8 cellular contexts compared by ENCODE assay signal in genomic region chr12:112937741-112938719, GRCh38. TPM values are rescaled to one million over a fixed set of nuclear protein-coding genes. Genes with fewer than 3 reads are reported as not detected.
DNase-seq lines count a peak whose midpoint lies in the region; ATAC-seq and TF ChIP-seq lines count a peak whose summit lies in the region.

Gene OAS3 (plus strand): TSS chr12:112938474. CDS start chr12:112938531, 57 bp downstream.

- no peaks in the 10 kb centered on the region for H3K36me3 Mint-ChIP-seq in activated T-helper 17 cell treated with anti-CD3 and anti-CD28 coated beads, Interleukin-2, amount 50 U/mL, for 72 hours (ENCODE audit: low read depth)
- no peaks in the 10 kb centered on the region for H3K36me3 Mint-ChIP-seq in natural killer cell treated with Interleukin-12 subunit alpha and Interleukin-12 subunit beta and Interleukin-15 and Interleukin-18, amount 100 ng/mL, for 72 hours

- H3K9me2 ChIP-seq in PC-9 (ENCODE audit: insufficient read depth), result no peaks in the 10 kb centered on the region

- H3K4me3 Mint-ChIP-seq in activated T-helper 17 cell treated with anti-CD3 and anti-CD28 coated beads, Interleukin-2, amount 50 U/mL, for 72 hours, result peak within 1 kb of the TSS; percentile 87
- peak within 1 kb of the TSS; percentile 83 for H3K4me3 Mint-ChIP-seq in natural killer cell treated with Interleukin-12 subunit alpha and Interleukin-12 subunit beta and Interleukin-15 and Interleukin-18, amount 100 ng/mL, for 72 hours

- peak within 1 kb of the TSS; percentile 85 for H3K27ac Mint-ChIP-seq in activated T-helper 17 cell treated with anti-CD3 and anti-CD28 coated beads, Interleukin-2, amount 50 U/mL, for 72 hours
- H3K27ac Mint-ChIP-seq in natural killer cell treated with Interleukin-12 subunit alpha and Interleukin-12 subunit beta and Interleukin-15 and Interleukin-18, amount 100 ng/mL, for 72 hours, result peak within 1 kb of the TSS; percentile 70 to 83

- no peaks in the 10 kb centered on the region for H4K20me1 ChIP-seq in PC-9 (ENCODE audit: insufficient read depth)

- H3K4me1 ChIP-seq in ES-I3 (ENCODE audit: insufficient read depth, low read length) (no peaks in the 10 kb centered on the region), PC-9 (replicated peaks; ENCODE audit: insufficient read depth) (peaks cover 29% of the 10 kb centered on the region)

- peak within 1 kb of the TSS; percentile 96 for H2AFZ ChIP-seq in PC-9

- DNase-seq in PC-9 (peak; percentile 50 to 68), fibroblast of pulmonary artery (ENCODE audit: low read depth) (peak; percentile 49)
- DNase-seq in natural killer cell treated with Interleukin-12 subunit alpha and Interleukin-12 subunit beta and Interleukin-15 and Interleukin-18, amount 100 ng/mL, for 72 hours (ENCODE audit: low spot score), result peak; percentile 84
- DNase-seq in stimulated activated naive CD4-positive, alpha-beta T cell treated with Interleukin-2 at 50 U/mL for 16 hours (lab: John Stamatoyannopoulos, UW), result peak; percentile 61

- peak within 1 kb of the TSS; percentile 64; the same call in 1 of the 2 replicates for H3K9ac ChIP-seq in ES-I3 (ENCODE audit: low read depth, low read length)

- TF ChIP-seq CTCF in PC-9 (conservative IDR thresholded peaks at IDR 0.05) (no peak), fibroblast of pulmonary artery (IDR thresholded peaks at IDR 0.05; ENCODE audit: low read length, missing control alignments) (no peak)

- H3K4me3 ChIP-seq in PC-9 (peak within 1 kb of the TSS; percentile 73), fibroblast of pulmonary artery (replicated peaks; ENCODE audit: low read depth, low read length) (peak within 1 kb of the TSS; percentile 68)

- no peaks in the 10 kb centered on the region for H3K27me3 ChIP-seq in PC-9 (ENCODE audit: insufficient read depth, low read depth)

- peak within 1 kb of the TSS; percentile 1; the same call in 1 of the 2 replicates for H3K27ac ChIP-seq in PC-9

- H3K27me3 Mint-ChIP-seq in activated T-helper 17 cell treated with anti-CD3 and anti-CD28 coated beads, Interleukin-2, amount 50 U/mL, for 72 hours, result no peaks in the 10 kb centered on the region
- no peaks in the 10 kb centered on the region for H3K27me3 Mint-ChIP-seq in natural killer cell treated with Interleukin-12 subunit alpha and Interleukin-12 subunit beta and Interleukin-15 and Interleukin-18, amount 100 ng/mL, for 72 hours

- H3K4me1 Mint-ChIP-seq in activated T-helper 17 cell treated with anti-CD3 and anti-CD28 coated beads, Interleukin-2, amount 50 U/mL, for 72 hours, result peaks cover 30% of the 10 kb centered on the region
- H3K4me1 Mint-ChIP-seq in natural killer cell treated with Interleukin-12 subunit alpha and Interleukin-12 subunit beta and Interleukin-15 and Interleukin-18, amount 100 ng/mL, for 72 hours (ENCODE audit: low read depth in 2 of 2), result peaks cover 26 to 31% of the 10 kb centered on the region in 2 donors

- no peaks in the 10 kb centered on the region for H3K36me3 ChIP-seq in ES-I3 (ENCODE audit: insufficient read depth, low read length)
- no peaks in the 10 kb centered on the region for H3K36me3 ChIP-seq in PC-9 (ENCODE audit: low read depth)

- H3K9me3 ChIP-seq in ES-I3 (ENCODE audit: control insufficient read depth, insufficient read depth, low read length), result no peaks in the 10 kb centered on the region
- H3K9me3 ChIP-seq in PC-9 (ENCODE audit: insufficient read depth, low read depth), result no peaks in the 10 kb centered on the region

- CTCF ChIA-PET in PC-9 (lab: Charles Lee), result interaction anchor here (0.6 kb wide), 2 partner anchors 31 to 198 kb away, joined by 3 to 4 read pairs; no protein-coding TSS in a partner anchor

- BruUV-seq in PC-9 (replicated peaks; lab: Mats Ljungman, UMichigan), result no TSS peak

- ATAC-seq in HG02938 (IDR thresholded peaks at IDR 0.05; ENCODE audit: unreplicated experiment) (peak; percentile 41), GM21786 (IDR thresholded peaks at IDR 0.05; ENCODE audit: unreplicated experiment) (no peak)
- ATAC-seq in activated T-helper 17 cell treated with anti-CD3 and anti-CD28 coated beads, Interleukin-2, amount 50 U/mL, for 72 hours (replicated peaks), result peak; percentile 64
- peak; percentile 89 to 91 for ATAC-seq in natural killer cell treated with Interleukin-12 subunit alpha and Interleukin-12 subunit beta and Interleukin-15 and Interleukin-18, amount 100 ng/mL, for 72 hours

- no peaks in the 10 kb centered on the region for H3K9me3 Mint-ChIP-seq in activated T-helper 17 cell treated with anti-CD3 and anti-CD28 coated beads, Interleukin-2, amount 50 U/mL, for 72 hours
- H3K9me3 Mint-ChIP-seq in natural killer cell treated with Interleukin-12 subunit alpha and Interleukin-12 subunit beta and Interleukin-15 and Interleukin-18, amount 100 ng/mL, for 72 hours, result no peaks in the 10 kb centered on the region

- H3K4me2 ChIP-seq in PC-9, result peak within 1 kb of the TSS; percentile 86

- intact Hi-C loops in PC-9 (cut with micrococcal nuclease; ENCODE audit: unreplicated experiment), result loop anchor here (2.0 kb wide), 1 partner anchor 37 kb away; no protein-coding TSS in a partner anchor

- POLR2A ChIA-PET in PC-9 (lab: Charles Lee; ENCODE audit: unreplicated experiment), result interaction anchor here (0.6 kb wide), 1 partner anchor 1339 kb away, joined by 15 read pairs; the partner anchor contains the start of gene ATXN2

- H3K79me2 ChIP-seq in PC-9 (ENCODE audit: low read depth), result no peaks in the 10 kb centered on the region

- peaks cover 17% of the 10 kb centered on the region; the same call in 1 of the 2 replicates for H3F3A ChIP-seq in PC-9 (ENCODE audit: insufficient read depth, low read depth)

RNA-seq across cellular contexts. Expression of gene OAS3, which starts in this region (rescaled TPM):
- 16.2 and 17.4 TPM in 2 replicates for total RNA-seq in PC-9 (2021)
- 10 to 100 TPM; 17.4 to 41.7 TPM for total RNA-seq in activated T-helper 17 cell treated with anti-CD3 and anti-CD28 coated beads, Interleukin-2, amount 50 U/mL, for 72 hours
- 10 to 100 TPM; 20.1 to 22.5 TPM for total RNA-seq in natural killer cell treated with Interleukin-12 subunit alpha and Interleukin-12 subunit beta and Interleukin-15 and Interleukin-18, amount 100 ng/mL, for 72 hours
